ENCODE assay signal across 2 cellular contexts in the genomic region with DNA sequence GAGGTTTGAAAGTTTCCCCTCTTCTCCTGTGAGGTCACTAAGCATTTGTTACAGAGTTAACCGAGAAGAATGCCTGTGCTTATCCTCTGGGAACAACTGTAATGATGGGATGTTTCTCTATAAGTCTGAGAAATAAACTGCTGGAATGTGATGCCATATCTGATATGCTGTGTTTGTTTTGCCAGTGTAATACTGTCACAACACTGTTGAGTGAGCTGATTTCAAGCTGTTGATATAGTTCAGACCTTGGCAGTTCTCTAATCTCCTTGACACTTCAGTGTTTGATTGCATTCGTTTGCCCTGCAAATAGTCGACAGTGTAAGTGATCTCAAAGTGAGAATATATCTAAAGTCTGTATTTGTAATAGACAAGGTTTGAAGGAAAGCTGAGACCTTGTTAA.
A peak's percentile ranks its signal among the peaks of the same experiment; 100 is the strongest.
TF ChIP-seq lines count a peak whose summit lies in the region.

No MANE protein-coding gene starts in this region.

TF ChIP-seq in HEK293, 187 proteins besides CTCF, POLR2A, EP300 and RAD21 (continued from another document and continues in another):
- TF ChIP-seq, protein P1, sequence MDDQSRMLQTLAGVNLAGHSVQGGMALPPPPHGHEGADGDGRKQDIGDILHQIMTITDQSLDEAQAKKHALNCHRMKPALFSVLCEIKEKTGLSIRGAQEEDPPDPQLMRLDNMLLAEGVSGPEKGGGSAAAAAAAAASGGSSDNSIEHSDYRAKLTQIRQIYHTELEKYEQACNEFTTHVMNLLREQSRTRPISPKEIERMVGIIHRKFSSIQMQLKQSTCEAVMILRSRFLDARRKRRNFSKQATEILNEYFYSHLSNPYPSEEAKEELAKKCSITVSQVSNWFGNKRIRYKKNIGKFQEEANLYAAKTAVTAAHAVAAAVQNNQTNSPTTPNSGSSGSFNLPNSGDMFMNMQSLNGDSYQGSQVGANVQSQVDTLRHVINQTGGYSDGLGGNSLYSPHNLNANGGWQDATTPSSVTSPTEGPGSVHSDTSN (CRISPR knock-in tag; IDR thresholded peaks at IDR 0.05), result no peak
- TF ChIP-seq MZF1 (tag by site-specific recombination; IDR thresholded peaks at IDR 0.05; ENCODE audit: borderline replicate concordance) (no peak), ZNF366 (tag by site-specific recombination; conservative IDR thresholded peaks at IDR 0.05) (0 out of 2 replicates have a peak, but pooled peaks have one; percentile 51), ZNF514 (tag by site-specific recombination; IDR thresholded peaks at IDR 0.05) (no peak), ZNF624 (tag by site-specific recombination; IDR thresholded peaks at IDR 0.05) (no peak), FEZF1 (tag by site-specific recombination; IDR thresholded peaks at IDR 0.05) (peak; percentile 98), ZNF555 (tag by site-specific recombination; conservative IDR thresholded peaks at IDR 0.05) (no peak), ZNF426 (tag by site-specific recombination; IDR thresholded peaks at IDR 0.05) (no peak), ZBTB48 (tag by site-specific recombination; IDR thresholded peaks at IDR 0.05) (no peak), GLI2 (tag by site-specific recombination; IDR thresholded peaks at IDR 0.05; ENCODE audit: borderline replicate concordance, low read depth) (peak; percentile 95), ZNF623 (tag by site-specific recombination; IDR thresholded peaks at IDR 0.05) (no peak), KLF7 (tag by site-specific recombination; IDR thresholded peaks at IDR 0.05; ENCODE audit: borderline replicate concordance) (peak; percentile 86; the same call in 1 of the 2 replicates), EGR2 (tag by site-specific recombination; IDR thresholded peaks at IDR 0.05; ENCODE audit: low read depth) (no peak), KLF16 (tag by site-specific recombination; IDR thresholded peaks at IDR 0.05) (peak; percentile 69; the same call in 1 of the 2 replicates), ZNF302 (tag by site-specific recombination; IDR thresholded peaks at IDR 0.05; ENCODE audit: low read depth) (no peak), ZFP69B (tag by site-specific recombination; IDR thresholded peaks at IDR 0.05) (peak; percentile 50; the same call in 1 of the 2 replicates), ZNF785 (tag by site-specific recombination; IDR thresholded peaks at IDR 0.05) (no peak), ZNF610 (tag by site-specific recombination; IDR thresholded peaks at IDR 0.05; ENCODE audit: borderline replicate concordance) (peak; percentile 29; the same call in 1 of the 2 replicates), RBAK (tag by site-specific recombination; IDR thresholded peaks at IDR 0.05) (no peak), ZNF112 (tag by site-specific recombination; IDR thresholded peaks at IDR 0.05) (no peak), SCRT2 (tag by site-specific recombination; IDR thresholded peaks at IDR 0.05) (peak; percentile 93), ZFP37 (tag by site-specific recombination; IDR thresholded peaks at IDR 0.05) (no peak), ZNF248 (tag by site-specific recombination; IDR thresholded peaks at IDR 0.05) (no peak), ZNF654 (tag by site-specific recombination; IDR thresholded peaks at IDR 0.05; ENCODE audit: low read depth) (no peak), ZNF133 (tag by site-specific recombination; IDR thresholded peaks at IDR 0.05) (no peak), ZSCAN30 (tag by site-specific recombination; IDR thresholded peaks at IDR 0.05) (peak; percentile 87; the same call in 1 of the 2 replicates), ZNF140 (tag by site-specific recombination; IDR thresholded peaks at IDR 0.05) (no peak), ZFHX2 (tag by site-specific recombination; conservative IDR thresholded peaks at IDR 0.05) (no peak), TRIM28 (IDR thresholded peaks at IDR 0.05; ENCODE audit: borderline replicate concordance, low read length) (no peak), ZNF843 (tag by site-specific recombination; IDR thresholded peaks at IDR 0.05) (peak; percentile 99), ZNF707 (tag by site-specific recombination; IDR thresholded peaks at IDR 0.05) (no peak)
- TF ChIP-seq, protein P2, sequence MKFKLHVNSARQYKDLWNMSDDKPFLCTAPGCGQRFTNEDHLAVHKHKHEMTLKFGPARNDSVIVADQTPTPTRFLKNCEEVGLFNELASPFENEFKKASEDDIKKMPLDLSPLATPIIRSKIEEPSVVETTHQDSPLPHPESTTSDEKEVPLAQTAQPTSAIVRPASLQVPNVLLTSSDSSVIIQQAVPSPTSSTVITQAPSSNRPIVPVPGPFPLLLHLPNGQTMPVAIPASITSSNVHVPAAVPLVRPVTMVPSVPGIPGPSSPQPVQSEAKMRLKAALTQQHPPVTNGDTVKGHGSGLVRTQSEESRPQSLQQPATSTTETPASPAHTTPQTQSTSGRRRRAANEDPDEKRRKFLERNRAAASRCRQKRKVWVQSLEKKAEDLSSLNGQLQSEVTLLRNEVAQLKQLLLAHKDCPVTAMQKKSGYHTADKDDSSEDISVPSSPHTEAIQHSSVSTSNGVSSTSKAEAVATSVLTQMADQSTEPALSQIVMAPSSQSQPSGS (tag by site-specific recombination; IDR thresholded peaks at IDR 0.05; ENCODE audit: low read depth), result peak; percentile 79
- TF ChIP-seq, protein P3, sequence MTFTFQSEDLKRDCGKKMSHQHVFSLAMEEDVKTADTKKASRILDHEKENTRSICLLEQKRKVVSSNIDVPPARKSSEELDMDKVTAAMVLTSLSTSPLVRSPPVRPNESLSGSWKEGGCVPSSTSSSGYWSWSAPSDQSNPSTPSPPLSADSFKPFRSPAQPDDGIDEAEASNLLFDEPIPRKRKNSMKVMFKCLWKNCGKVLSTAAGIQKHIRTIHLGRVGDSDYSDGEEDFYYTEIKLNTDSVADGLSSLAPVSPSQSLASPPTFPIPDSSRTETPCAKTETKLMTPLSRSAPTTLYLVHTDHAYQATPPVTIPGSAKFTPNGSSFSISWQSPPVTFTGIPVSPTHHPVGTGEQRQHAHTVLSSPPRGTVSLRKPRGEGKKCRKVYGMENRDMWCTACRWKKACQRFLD (tag by site-specific recombination; IDR thresholded peaks at IDR 0.05), result no peak
- TF ChIP-seq, protein P4, sequence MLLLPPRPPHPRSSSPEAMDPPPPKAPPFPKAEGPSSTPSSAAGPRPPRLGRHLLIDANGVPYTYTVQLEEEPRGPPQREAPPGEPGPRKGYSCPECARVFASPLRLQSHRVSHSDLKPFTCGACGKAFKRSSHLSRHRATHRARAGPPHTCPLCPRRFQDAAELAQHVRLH (tag by site-specific recombination; IDR thresholded peaks at IDR 0.05), result peak; percentile 94

TF ChIP-seq in HepG2, 621 proteins besides CTCF, POLR2A, EP300 and RAD21 (continued from another document and continues in another):
- TF ChIP-seq, protein P5, sequence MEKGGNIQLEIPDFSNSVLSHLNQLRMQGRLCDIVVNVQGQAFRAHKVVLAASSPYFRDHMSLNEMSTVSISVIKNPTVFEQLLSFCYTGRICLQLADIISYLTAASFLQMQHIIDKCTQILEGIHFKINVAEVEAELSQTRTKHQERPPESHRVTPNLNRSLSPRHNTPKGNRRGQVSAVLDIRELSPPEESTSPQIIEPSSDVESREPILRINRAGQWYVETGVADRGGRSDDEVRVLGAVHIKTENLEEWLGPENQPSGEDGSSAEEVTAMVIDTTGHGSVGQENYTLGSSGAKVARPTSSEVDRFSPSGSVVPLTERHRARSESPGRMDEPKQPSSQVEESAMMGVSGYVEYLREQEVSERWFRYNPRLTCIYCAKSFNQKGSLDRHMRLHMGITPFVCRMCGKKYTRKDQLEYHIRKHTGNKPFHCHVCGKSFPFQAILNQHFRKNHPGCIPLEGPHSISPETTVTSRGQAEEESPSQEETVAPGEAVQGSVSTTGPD (CRISPR knock-in tag; IDR thresholded peaks at IDR 0.05), result no peak
- TF ChIP-seq ZEB1 (IDR thresholded peaks at IDR 0.05; ENCODE audit: insufficient replicate concordance, low read depth) (no peak), CREM (IDR thresholded peaks at IDR 0.05) (no peak), CREM (CRISPR knock-in tag; IDR thresholded peaks at IDR 0.05) (no peak), NR2F2 (IDR thresholded peaks at IDR 0.05; ENCODE audit: borderline replicate concordance, low read depth) (no peak), MTA3 (CRISPR knock-in tag; IDR thresholded peaks at IDR 0.05) (no peak), ARHGAP35 (CRISPR knock-in tag; IDR thresholded peaks at IDR 0.05; ENCODE audit: borderline replicate concordance) (no peak), HNRNPL (IDR thresholded peaks at IDR 0.05; ENCODE audit: low read depth, low read length) (no peak), PHF21A (CRISPR knock-in tag; IDR thresholded peaks at IDR 0.05) (no peak), POLR2AphosphoS2 (IDR thresholded peaks at IDR 0.05; ENCODE audit: low read depth, low read length) (no peak), MEIS2 (CRISPR knock-in tag; IDR thresholded peaks at IDR 0.05) (no peak), MBNL3 (CRISPR knock-in tag; conservative IDR thresholded peaks at IDR 0.05) (no peak), TARDBP (CRISPR knock-in tag; IDR thresholded peaks at IDR 0.05) (no peak)
- TF ChIP-seq, protein P6, sequence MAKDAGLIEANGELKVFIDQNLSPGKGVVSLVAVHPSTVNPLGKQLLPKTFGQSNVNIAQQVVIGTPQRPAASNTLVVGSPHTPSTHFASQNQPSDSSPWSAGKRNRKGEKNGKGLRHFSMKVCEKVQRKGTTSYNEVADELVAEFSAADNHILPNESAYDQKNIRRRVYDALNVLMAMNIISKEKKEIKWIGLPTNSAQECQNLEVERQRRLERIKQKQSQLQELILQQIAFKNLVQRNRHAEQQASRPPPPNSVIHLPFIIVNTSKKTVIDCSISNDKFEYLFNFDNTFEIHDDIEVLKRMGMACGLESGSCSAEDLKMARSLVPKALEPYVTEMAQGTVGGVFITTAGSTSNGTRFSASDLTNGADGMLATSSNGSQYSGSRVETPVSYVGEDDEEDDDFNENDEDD (CRISPR knock-in tag; IDR thresholded peaks at IDR 0.05; ENCODE audit: borderline replicate concordance), result no peak
- TF ChIP-seq, protein P7, sequence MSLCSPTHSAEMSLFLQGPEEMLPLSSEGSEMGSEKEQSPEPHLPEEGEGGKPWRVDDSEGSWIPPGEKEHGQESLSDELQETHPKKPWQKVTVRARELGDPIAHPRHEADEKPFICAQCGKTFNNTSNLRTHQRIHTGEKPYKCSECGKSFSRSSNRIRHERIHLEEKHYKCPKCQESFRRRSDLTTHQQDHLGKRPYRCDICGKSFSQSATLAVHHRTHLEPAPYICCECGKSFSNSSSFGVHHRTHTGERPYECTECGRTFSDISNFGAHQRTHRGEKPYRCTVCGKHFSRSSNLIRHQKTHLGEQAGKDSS (CRISPR knock-in tag; IDR thresholded peaks at IDR 0.05; ENCODE audit: borderline replicate concordance, low read depth), result no peak
- TF ChIP-seq, protein P8, sequence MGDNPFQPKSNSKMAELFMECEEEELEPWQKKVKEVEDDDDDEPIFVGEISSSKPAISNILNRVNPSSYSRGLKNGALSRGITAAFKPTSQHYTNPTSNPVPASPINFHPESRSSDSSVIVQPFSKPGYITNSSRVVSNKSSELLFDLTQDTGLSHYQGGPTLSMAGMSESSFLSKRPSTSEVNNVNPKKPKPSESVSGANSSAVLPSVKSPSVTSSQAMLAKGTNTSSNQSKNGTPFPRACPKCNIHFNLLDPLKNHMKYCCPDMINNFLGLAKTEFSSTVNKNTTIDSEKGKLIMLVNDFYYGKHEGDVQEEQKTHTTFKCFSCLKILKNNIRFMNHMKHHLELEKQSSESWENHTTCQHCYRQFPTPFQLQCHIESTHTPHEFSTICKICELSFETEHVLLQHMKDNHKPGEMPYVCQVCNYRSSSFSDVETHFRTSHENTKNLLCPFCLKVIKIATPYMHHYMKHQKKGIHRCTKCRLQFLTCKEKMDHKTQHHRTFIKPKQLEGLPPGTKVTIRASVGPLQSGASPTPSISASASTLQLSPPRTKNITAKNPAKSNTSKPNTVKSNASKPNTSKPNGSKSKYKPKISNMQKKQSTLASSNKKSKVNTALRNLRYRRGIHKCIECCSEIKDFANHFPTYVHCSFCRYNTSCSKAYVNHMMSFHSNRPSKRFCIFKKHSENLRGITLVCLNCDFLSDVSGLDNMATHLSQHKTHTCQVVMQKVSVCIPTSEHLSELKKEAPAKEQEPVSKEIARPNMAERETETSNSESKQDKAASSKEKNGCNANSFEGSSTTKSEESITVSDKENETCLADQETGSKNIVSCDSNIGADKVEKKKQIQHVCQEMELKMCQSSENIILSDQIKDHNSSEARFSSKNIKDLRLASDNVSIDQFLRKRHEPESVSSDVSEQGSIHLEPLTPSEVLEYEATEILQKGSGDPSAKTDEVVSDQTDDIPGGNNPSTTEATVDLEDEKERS (CRISPR knock-in tag; IDR thresholded peaks at IDR 0.05), result no peak
- TF ChIP-seq, protein P9, sequence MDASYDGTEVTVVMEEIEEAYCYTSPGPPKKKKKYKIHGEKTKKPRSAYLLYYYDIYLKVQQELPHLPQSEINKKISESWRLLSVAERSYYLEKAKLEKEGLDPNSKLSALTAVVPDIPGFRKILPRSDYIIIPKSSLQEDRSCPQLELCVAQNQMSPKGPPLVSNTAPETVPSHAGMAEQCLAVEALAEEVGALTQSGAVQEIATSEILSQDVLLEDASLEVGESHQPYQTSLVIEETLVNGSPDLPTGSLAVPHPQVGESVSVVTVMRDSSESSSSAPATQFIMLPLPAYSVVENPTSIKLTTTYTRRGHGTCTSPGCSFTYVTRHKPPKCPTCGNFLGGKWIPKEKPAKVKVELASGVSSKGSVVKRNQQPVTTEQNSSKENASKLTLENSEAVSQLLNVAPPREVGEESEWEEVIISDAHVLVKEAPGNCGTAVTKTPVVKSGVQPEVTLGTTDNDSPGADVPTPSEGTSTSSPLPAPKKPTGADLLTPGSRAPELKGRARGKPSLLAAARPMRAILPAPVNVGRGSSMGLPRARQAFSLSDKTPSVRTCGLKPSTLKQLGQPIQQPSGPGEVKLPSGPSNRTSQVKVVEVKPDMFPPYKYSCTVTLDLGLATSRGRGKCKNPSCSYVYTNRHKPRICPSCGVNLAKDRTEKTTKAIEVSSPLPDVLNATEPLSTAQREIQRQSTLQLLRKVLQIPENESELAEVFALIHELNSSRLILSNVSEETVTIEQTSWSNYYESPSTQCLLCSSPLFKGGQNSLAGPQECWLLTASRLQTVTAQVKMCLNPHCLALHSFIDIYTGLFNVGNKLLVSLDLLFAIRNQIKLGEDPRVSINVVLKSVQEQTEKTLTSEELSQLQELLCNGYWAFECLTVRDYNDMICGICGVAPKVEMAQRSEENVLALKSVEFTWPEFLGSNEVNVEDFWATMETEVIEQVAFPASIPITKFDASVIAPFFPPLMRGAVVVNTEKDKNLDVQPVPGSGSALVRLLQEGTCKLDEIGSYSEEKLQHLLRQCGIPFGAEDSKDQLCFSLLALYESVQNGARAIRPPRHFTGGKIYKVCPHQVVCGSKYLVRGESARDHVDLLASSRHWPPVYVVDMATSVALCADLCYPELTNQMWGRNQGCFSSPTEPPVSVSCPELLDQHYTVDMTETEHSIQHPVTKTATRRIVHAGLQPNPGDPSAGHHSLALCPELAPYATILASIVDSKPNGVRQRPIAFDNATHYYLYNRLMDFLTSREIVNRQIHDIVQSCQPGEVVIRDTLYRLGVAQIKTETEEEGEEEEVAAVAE (CRISPR knock-in tag; IDR thresholded peaks at IDR 0.05; ENCODE audit: borderline replicate concordance), result no peak
